Comparison of ENCODE assay signal across 17 cellular contexts in genomic region chr10:8069627-8070026, GRCh38. TPM values are rescaled to one million over a fixed set of nuclear protein-coding genes. Genes with fewer than 3 reads are reported as not detected.
A peak's percentile ranks its signal among the peaks of the same experiment; 100 is the strongest.
DNase-seq lines count a peak whose midpoint lies in the region; ATAC-seq and TF ChIP-seq lines count a peak whose summit lies in the region.
"Had no signal": no experiment of that assay in that cellular context is flagged by ENCODE, and none has a peak within 500 bp of the region (broad histone marks: within the 10 kb centered on the region; RNA-seq: fewer than 3 reads in every experiment).

No MANE protein-coding gene starts in this region.

- H3K36me3 Mint-ChIP-seq in CD8-positive, alpha-beta memory T cell: peaks cover 33 to 93% (median 50%) of the 10 kb centered on the region in 3 donors

- peaks cover 0 to 3% of the 10 kb centered on the region in 2 donors for H3K27me3 Mint-ChIP-seq in CD8-positive, alpha-beta memory T cell

- H3K27ac Mint-ChIP-seq in CD8-positive, alpha-beta memory T cell: peak overlapping the region in 5 of 8 donors; percentile 27 to 91 (median 71)
- H3K27ac Mint-ChIP-seq: B cell had no signal

- POLR2A ChIA-PET in AG04450 (lab: Yijun Ruan, JAX): no interaction called here
- POLR2A ChIA-PET in CD8-positive, alpha-beta memory T cell (lab: Charles Lee): no interaction called here

- peaks cover 51% of the 10 kb centered on the region for H3K79me2 ChIP-seq in mammary epithelial cell (ENCODE audit: insufficient read depth, low read length)

- H3K4me1 Mint-ChIP-seq in CD8-positive, alpha-beta memory T cell: peaks cover 61 to 92% (median 92%) of the 10 kb centered on the region in 3 donors
- H3K4me1 Mint-ChIP-seq: B cell had no signal

- no peak overlapping the region for H3K4me3 Mint-ChIP-seq in CD8-positive, alpha-beta memory T cell
- H3K4me3 Mint-ChIP-seq: B cell, mesothelial cell of epicardium had no signal

- CTCF ChIA-PET in AG04450 (lab: Charles Lee) (no interaction called here), mammary epithelial cell (lab: Charles Lee; ENCODE audit: low non-redundant PET) (no interaction called here)
- CTCF ChIA-PET in CD8-positive, alpha-beta memory T cell (lab: Charles Lee): interaction anchor here (0.6 kb wide), 1 partner anchor 42 kb away, joined by 4 read pairs; no protein-coding TSS in a partner anchor

- TF ChIP-seq CTCF in AG04450 (IDR thresholded peaks at IDR 0.05; ENCODE audit: low read depth, low read length) (no peak), mammary epithelial cell (conservative IDR thresholded peaks at IDR 0.05 in 1 of 2, IDR thresholded peaks at IDR 0.05 in 1 of 2; ENCODE audit: extremely low read depth in 1 of 2, insufficient read depth in 1 of 2, low read depth in 1 of 2, low read length in 2 of 2) (no peak)

- peaks cover 3% of the 10 kb centered on the region for H3K27me3 ChIP-seq in AG04450 (ENCODE audit: control insufficient read depth, insufficient read depth, low read length)
- no peaks in the 10 kb centered on the region for H3K27me3 ChIP-seq in CD8-positive, alpha-beta memory T cell (ENCODE audit: insufficient read depth, low read length, poor library complexity, severe bottlenecking)
- H3K27me3 ChIP-seq in mammary epithelial cell (ENCODE audit: insufficient read depth, low read length): no peaks in the 10 kb centered on the region
- H3K27me3 ChIP-seq: right lobe of liver had no signal

- no peak overlapping the region for H3K9ac ChIP-seq in mammary epithelial cell (ENCODE audit: insufficient read depth, low read length)

- in situ Hi-C loops in mammary epithelial cell (cut with MboI; ENCODE audit: low sequenced_read_pairs in 2 of 2): loop anchor here in 1 of 2 donors (10.0 kb wide), 1 partner anchor 515 kb away; no protein-coding TSS in a partner anchor

- 40% methylated on average over 7 of the region's 7 CpGs for WGBS in mammary epithelial cell (ENCODE audit: low coverage, missing lambda C conversion rate)

- intact Hi-C loops in mammary epithelial cell (cut with micrococcal nuclease) (no loop called here), Right ventricle myocardium inferior (cut with DNase I) (no loop called here)

- peak; percentile 73 for ATAC-seq in SK-N-SH treated with all-trans-retinoic acid at 6 μM for 48 hours
- ATAC-seq in Right ventricle myocardium inferior: no peak
- ATAC-seq: right lobe of liver had no signal

- dilution Hi-C loops in mammary epithelial cell (cut with HindIII; ENCODE audit: low sequenced_read_pairs): loop anchor here (5.0 kb wide), 1 partner anchor 78 kb away; no protein-coding TSS in a partner anchor

- no peaks in the 10 kb centered on the region for H3K9me3 Mint-ChIP-seq in CD8-positive, alpha-beta memory T cell
- H3K9me3 Mint-ChIP-seq: mesothelial cell of epicardium had no signal

- H3K4me3 ChIP-seq in AG04450 (ENCODE audit: low read depth, low read length): no peak overlapping the region
- no peak overlapping the region for H3K4me3 ChIP-seq in CD8-positive, alpha-beta memory T cell (ENCODE audit: low read length)
- no peak overlapping the region for H3K4me3 ChIP-seq in mammary epithelial cell (replicated peaks in 1 of 3; ENCODE audit: insufficient read depth in 1 of 3, low read depth in 2 of 3, low read length in 3 of 3)
- H3K4me3 ChIP-seq: right lobe of liver, thoracic aorta had no signal

- DNase-seq in AG04450 (ENCODE audit: low read depth, low spot score) (peak; percentile 18), mammary epithelial cell (no peak), germinal center (ENCODE audit: low spot score) (no peak), NCI-H2029 (lab: John Stamatoyannopoulos, UW) (no peak), Right ventricle myocardium inferior (ENCODE audit: missing footprints) (no peak)
- no peak for DNase-seq in CD8-positive, alpha-beta memory T cell
- DNase-seq in stimulated activated CD4-positive, alpha-beta T cell treated with anti-CD3 and anti-CD28 coated beads, Interleukin-15, amount 100 ng/mL, for 24 hours: no peak
- DNase-seq: MM.1S; NCI-H2081; NCI-H524 treated with DMSO at 0.1 percent for 48 hours; nucleus accumbens; right lobe of liver; stimulated activated CD4-positive, alpha-beta T cell treated with anti-CD3 and anti-CD28 coated beads, Interleukin-2, amount 100 ng/mL, for 48 hours had no signal

- peak overlapping the region; percentile 73 for H3K4me2 ChIP-seq in mammary epithelial cell (ENCODE audit: insufficient read depth, low read depth, low read length)

- no TSS peak for BruUV-seq in mammary epithelial cell (replicated peaks; lab: Mats Ljungman, UMichigan)

- H4K20me1 ChIP-seq in mammary epithelial cell (ENCODE audit: insufficient read depth, low read length): no peaks in the 10 kb centered on the region

- H3K36me3 ChIP-seq in CD8-positive, alpha-beta memory T cell (ENCODE audit: insufficient read depth, low read length): peaks cover 74% of the 10 kb centered on the region
- peaks cover 37% of the 10 kb centered on the region for H3K36me3 ChIP-seq in mammary epithelial cell (ENCODE audit: insufficient read depth, low read length)
- H3K36me3 ChIP-seq: right lobe of liver, thoracic aorta had no signal

- no peak overlapping the region for H2AFZ ChIP-seq in mammary epithelial cell (ENCODE audit: low read depth, low read length)

- peak overlapping the region; percentile 11 for H3K27ac ChIP-seq in AG04450 (ENCODE audit: low read depth, low read length)
- no peak overlapping the region for H3K27ac ChIP-seq in CD8-positive, alpha-beta memory T cell (ENCODE audit: low read depth, low read length)
- no peak overlapping the region for H3K27ac ChIP-seq in mammary epithelial cell (ENCODE audit: insufficient read depth, low read depth, low read length)
- H3K27ac ChIP-seq: right lobe of liver, thoracic aorta had no signal

- H3K4me1 ChIP-seq in CD8-positive, alpha-beta memory T cell (ENCODE audit: insufficient read depth, low read length): peaks cover 34% of the 10 kb centered on the region
- peaks cover 46% of the 10 kb centered on the region for H3K4me1 ChIP-seq in mammary epithelial cell (ENCODE audit: insufficient read depth, low read length)
- H3K4me1 ChIP-seq: right lobe of liver had no signal

- H3K9me3 ChIP-seq in AG04450 (ENCODE audit: control insufficient read depth, insufficient read depth, low read length) (no peaks in the 10 kb centered on the region), mammary epithelial cell (replicated peaks; ENCODE audit: insufficient read depth, low read length) (no peaks in the 10 kb centered on the region)
- no peaks in the 10 kb centered on the region for H3K9me3 ChIP-seq in CD8-positive, alpha-beta memory T cell (ENCODE audit: low read length)
- H3K9me3 ChIP-seq: right lobe of liver, thoracic aorta had no signal

TF ChIP-seq in SK-N-SH treated with all-trans-retinoic acid at 6 μM for 48 hours, 23 proteins besides CTCF, POLR2A, EP300 and RAD21 (continues in another document):
- no peak for TF ChIP-seq SNAI2 (CRISPR knock-in tag; IDR thresholded peaks at IDR 0.05)
- TF ChIP-seq PPARA (CRISPR knock-in tag; IDR thresholded peaks at IDR 0.05; ENCODE audit: borderline replicate concordance): no peak
- TF ChIP-seq TCF4 (CRISPR knock-in tag; IDR thresholded peaks at IDR 0.05; ENCODE audit: borderline replicate concordance): no peak
- no peak for TF ChIP-seq ISL1 (CRISPR knock-in tag; IDR thresholded peaks at IDR 0.05)
- no peak for TF ChIP-seq TOX (CRISPR knock-in tag; IDR thresholded peaks at IDR 0.05; ENCODE audit: borderline replicate concordance)
- TF ChIP-seq TSHZ2 (CRISPR knock-in tag; IDR thresholded peaks at IDR 0.05): no peak
- no peak for TF ChIP-seq BACH2 (CRISPR knock-in tag; IDR thresholded peaks at IDR 0.05; ENCODE audit: borderline replicate concordance)
- no peak for TF ChIP-seq PATZ1 (CRISPR knock-in tag; IDR thresholded peaks at IDR 0.05; ENCODE audit: borderline replicate concordance)

RNA-seq across cellular contexts. Expression of gene GATA3, which starts 15.1 kb away (rescaled TPM):
- 0.05 TPM in 1 of 2 replicates, not detected in the other for polyA plus RNA-seq in AG04450 (2011; rRNA removed)
- polyA minus RNA-seq in AG04450 (2011; rRNA and poly(A)+ RNA removed): not detected in 2 replicates
- 10 to 100 TPM; 48.9 to 53.3 TPM for total RNA-seq in CD8-positive, alpha-beta memory T cell
- polyA plus RNA-seq in CD8-positive, alpha-beta memory T cell: 58.6 TPM
- 10 to 100 TPM in 1 of 2 donors, 1 to 10 TPM in 1; 7.7 to 20.6 TPM for total RNA-seq in mammary epithelial cell
- polyA plus RNA-seq in mammary epithelial cell: 5.3 TPM
- polyA minus RNA-seq in mammary epithelial cell: 4.7 TPM
- total RNA-seq in Right ventricle myocardium inferior: 1.3 TPM
- total RNA-seq: thoracic aorta had no signal
